1 cellular context compared by ENCODE assay signal in the genomic region with DNA sequence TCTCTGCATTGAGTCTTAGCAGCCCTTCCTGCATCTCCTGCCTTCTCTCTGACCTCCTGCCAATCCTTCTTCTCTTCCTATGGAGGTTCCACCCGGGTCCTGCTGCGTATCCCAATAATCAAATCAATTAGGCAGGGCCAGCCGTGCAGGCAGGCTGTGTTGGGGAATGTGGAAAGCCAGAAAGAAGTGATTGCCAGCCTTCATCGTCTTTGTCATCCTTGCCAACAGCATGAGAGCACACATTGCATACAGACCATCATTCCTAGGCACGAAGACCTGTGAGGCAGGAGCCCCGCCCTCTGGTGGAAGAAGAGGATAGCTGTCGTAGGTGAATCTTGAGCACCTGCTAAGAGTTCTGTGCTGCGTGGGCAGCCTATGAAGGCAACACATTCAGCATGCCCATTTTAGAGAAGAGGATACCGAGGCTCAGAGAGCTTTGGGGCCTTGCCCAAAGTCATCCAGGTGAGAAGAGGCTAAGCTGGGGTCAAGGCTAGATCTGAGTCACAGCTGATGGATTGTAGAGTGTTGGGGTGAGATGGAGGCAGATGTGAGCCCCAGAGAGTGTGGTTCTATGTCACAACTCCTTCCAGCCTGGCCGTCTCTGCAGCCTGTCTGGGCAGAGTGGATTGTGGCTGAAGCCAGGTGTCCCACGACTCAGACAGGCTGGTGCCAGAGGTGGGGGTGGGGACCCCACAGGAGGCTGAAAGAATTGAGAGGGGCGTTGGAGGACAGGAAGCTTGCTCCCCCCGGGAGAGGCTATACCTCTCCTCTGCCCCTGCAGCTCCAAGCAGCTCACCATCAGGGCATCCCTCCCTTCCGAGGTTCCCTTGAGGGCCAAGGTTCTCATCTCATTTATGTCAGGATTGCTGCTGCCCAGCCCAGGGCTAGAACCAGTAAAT.
TF ChIP-seq lines count a peak whose summit lies in the region.

No MANE protein-coding gene starts in this region.

TF ChIP-seq in GM23338, 12 proteins besides CTCF, POLR2A, EP300 and RAD21 (continued from another document):
- TF ChIP-seq, protein P1, sequence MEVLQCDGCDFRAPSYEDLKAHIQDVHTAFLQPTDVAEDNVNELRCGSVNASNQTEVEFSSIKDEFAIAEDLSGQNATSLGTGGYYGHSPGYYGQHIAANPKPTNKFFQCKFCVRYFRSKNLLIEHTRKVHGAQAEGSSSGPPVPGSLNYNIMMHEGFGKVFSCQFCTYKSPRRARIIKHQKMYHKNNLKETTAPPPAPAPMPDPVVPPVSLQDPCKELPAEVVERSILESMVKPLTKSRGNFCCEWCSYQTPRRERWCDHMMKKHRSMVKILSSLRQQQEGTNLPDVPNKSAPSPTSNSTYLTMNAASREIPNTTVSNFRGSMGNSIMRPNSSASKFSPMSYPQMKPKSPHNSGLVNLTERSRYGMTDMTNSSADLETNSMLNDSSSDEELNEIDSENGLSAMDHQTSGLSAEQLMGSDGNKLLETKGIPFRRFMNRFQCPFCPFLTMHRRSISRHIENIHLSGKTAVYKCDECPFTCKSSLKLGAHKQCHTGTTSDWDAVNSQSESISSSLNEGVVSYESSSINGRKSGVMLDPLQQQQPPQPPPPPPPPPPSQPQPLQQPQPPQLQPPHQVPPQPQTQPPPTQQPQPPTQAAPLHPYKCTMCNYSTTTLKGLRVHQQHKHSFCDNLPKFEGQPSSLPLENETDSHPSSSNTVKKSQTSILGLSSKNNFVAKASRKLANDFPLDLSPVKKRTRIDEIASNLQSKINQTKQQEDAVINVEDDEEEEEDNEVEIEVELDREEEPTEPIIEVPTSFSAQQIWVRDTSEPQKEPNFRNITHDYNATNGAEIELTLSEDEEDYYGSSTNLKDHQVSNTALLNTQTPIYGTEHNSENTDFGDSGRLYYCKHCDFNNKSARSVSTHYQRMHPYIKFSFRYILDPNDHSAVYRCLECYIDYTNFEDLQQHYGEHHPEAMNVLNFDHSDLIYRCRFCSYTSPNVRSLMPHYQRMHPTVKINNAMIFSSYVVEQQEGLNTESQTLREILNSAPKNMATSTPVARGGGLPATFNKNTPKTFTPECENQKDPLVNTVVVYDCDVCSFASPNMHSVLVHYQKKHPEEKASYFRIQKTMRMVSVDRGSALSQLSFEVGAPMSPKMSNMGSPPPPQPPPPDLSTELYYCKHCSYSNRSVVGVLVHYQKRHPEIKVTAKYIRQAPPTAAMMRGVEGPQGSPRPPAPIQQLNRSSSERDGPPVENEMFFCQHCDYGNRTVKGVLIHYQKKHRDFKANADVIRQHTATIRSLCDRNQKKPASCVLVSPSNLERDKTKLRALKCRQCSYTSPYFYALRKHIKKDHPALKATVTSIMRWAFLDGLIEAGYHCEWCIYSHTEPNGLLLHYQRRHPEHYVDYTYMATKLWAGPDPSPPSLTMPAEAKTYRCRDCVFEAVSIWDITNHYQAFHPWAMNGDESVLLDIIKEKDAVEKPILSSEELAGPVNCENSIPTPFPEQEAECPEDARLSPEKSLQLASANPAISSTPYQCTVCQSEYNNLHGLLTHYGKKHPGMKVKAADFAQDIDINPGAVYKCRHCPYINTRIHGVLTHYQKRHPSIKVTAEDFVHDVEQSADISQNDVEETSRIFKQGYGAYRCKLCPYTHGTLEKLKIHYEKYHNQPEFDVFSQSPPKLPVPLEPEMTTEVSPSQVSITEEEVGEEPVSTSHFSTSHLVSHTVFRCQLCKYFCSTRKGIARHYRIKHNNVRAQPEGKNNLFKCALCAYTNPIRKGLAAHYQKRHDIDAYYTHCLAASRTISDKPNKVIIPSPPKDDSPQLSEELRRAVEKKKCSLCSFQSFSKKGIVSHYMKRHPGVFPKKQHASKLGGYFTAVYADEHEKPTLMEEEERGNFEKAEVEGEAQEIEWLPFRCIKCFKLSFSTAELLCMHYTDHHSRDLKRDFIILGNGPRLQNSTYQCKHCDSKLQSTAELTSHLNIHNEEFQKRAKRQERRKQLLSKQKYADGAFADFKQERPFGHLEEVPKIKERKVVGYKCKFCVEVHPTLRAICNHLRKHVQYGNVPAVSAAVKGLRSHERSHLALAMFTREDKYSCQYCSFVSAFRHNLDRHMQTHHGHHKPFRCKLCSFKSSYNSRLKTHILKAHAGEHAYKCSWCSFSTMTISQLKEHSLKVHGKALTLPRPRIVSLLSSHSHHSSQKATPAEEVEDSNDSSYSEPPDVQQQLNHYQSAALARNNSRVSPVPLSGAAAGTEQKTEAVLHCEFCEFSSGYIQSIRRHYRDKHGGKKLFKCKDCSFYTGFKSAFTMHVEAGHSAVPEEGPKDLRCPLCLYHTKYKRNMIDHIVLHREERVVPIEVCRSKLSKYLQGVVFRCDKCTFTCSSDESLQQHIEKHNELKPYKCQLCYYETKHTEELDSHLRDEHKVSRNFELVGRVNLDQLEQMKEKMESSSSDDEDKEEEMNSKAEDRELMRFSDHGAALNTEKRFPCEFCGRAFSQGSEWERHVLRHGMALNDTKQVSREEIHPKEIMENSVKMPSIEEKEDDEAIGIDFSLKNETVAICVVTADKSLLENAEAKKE (CRISPR knock-in tag; IDR thresholded peaks at IDR 0.05) = no peak
- no peak for TF ChIP-seq CREB1 (CRISPR knock-in tag; IDR thresholded peaks at IDR 0.05; ENCODE audit: low read depth)
- no peak for TF ChIP-seq JUNB (IDR thresholded peaks at IDR 0.05; ENCODE audit: unreplicated experiment)
- TF ChIP-seq, protein P2, sequence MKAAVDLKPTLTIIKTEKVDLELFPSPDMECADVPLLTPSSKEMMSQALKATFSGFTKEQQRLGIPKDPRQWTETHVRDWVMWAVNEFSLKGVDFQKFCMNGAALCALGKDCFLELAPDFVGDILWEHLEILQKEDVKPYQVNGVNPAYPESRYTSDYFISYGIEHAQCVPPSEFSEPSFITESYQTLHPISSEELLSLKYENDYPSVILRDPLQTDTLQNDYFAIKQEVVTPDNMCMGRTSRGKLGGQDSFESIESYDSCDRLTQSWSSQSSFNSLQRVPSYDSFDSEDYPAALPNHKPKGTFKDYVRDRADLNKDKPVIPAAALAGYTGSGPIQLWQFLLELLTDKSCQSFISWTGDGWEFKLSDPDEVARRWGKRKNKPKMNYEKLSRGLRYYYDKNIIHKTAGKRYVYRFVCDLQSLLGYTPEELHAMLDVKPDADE (IDR thresholded peaks at IDR 0.05) = no peak
